Comparison of ENCODE assay signal across 8 cellular contexts in genomic region chr16:86554599-86554916, GRCh38. TPM values are rescaled to one million over a fixed set of nuclear protein-coding genes. Genes with fewer than 3 reads are reported as not detected.
DNase-seq lines count a peak whose midpoint lies in the region; ATAC-seq and TF ChIP-seq lines count a peak whose summit lies in the region.

No MANE protein-coding gene starts in this region.

- intact Hi-C loops in psoas muscle (cut with DNase I), result no loop called here

- H3K9me3 ChIP-seq in SJCRH30 (replicated peaks) (no peaks in the 10 kb centered on the region), psoas muscle (no peaks in the 10 kb centered on the region)

- ATAC-seq in GM18502 (IDR thresholded peaks at IDR 0.05; ENCODE audit: poor library complexity, unreplicated experiment) (peak; percentile 22), psoas muscle (no peak)

- H3K4me1 ChIP-seq in SJCRH30 (peaks cover 1% of the 10 kb centered on the region; the same call in 1 of the 2 replicates), psoas muscle (peaks cover 10% of the 10 kb centered on the region)

- DNase-seq in SJCRH30 (no peak), fibroblast of the aortic adventitia (ENCODE audit: low read depth) (no peak), psoas muscle (no peak), SIG-M5 treated with dmso at 0.1 percent for 504 hours (lab: John Stamatoyannopoulos, UW; ENCODE audit: unreplicated experiment) (no peak), DMS79 treated with DMSO at 0.1 percent for 48 hours (lab: John Stamatoyannopoulos, UW) (no peak), occipital lobe (lab: John Stamatoyannopoulos, UW) (no peak)
- no peak for DNase-seq in activated CD4-positive, CD25-positive, alpha-beta regulatory T cell (lab: John Stamatoyannopoulos, UW)

- H3K4me3 ChIP-seq in SJCRH30, result peak overlapping the region; percentile 84
- H3K4me3 ChIP-seq in fibroblast of the aortic adventitia (ENCODE audit: low read depth, low read length), result peak overlapping the region; percentile 97
- H3K4me3 ChIP-seq in psoas muscle, result peak overlapping the region; percentile 92

- H3K27ac ChIP-seq in SJCRH30, result peak overlapping the region; percentile 69
- H3K27ac ChIP-seq in psoas muscle, result peak overlapping the region; percentile 94

- WGBS in psoas muscle, 3 donors, result 9 to 10% (median 9%) methylated on average over 10 of the region's 10 CpGs

- H3K27me3 ChIP-seq in SJCRH30, result no peaks in the 10 kb centered on the region
- H3K27me3 ChIP-seq in psoas muscle (ENCODE audit: insufficient read depth in 3 of 3, low read length in 2 of 3), result peaks cover 0 to 6% (median 0%) of the 10 kb centered on the region in 3 donors

- TF ChIP-seq CTCF in fibroblast of the aortic adventitia (IDR thresholded peaks at IDR 0.05; ENCODE audit: insufficient read depth, low read length), result no peak
- no peak for TF ChIP-seq CTCF in psoas muscle (IDR thresholded peaks at IDR 0.05)

- H3K36me3 ChIP-seq in SJCRH30, result no peaks in the 10 kb centered on the region
- H3K36me3 ChIP-seq in psoas muscle (ENCODE audit: insufficient read depth in 1 of 2, low read depth in 1 of 2), result peaks cover 0 to 36% of the 10 kb centered on the region in 2 donors

RNA-seq across cellular contexts. Expression of gene MTHFSD, which starts 0.5 kb away (rescaled TPM):
- 5.9 and 7.2 TPM in 2 replicates for total RNA-seq in SJCRH30 (2014; rRNA removed; shearing (Covaris generic))
- total RNA-seq in fibroblast of the aortic adventitia (ENCODE audit: low replicate concordance) (5.7 and 15.9 TPM in 2 replicates), psoas muscle (10 to 100 TPM in 2 of 4 donors, 1 to 10 TPM in 2; 6.8 to 15.8 (median 11.5) TPM), occipital lobe (10.3 TPM)
- polyA plus RNA-seq in psoas muscle, result 10 to 100 TPM in 1 of 3 donors, 1 to 10 TPM in 2; 4.3 to 16.0 (median 8.0) TPM

RNA-seq across cellular contexts. Expression of gene FOXC2, which starts 12.1 kb away (rescaled TPM):
- total RNA-seq in SJCRH30 (2014; rRNA removed; shearing (Covaris generic)), result 3.0 and 3.1 TPM in 2 replicates
- total RNA-seq in fibroblast of the aortic adventitia (ENCODE audit: low replicate concordance) (5.2 TPM in 1 of 2 replicates, not detected in the other), psoas muscle (under 1 TPM; 0.15 to 0.34 (median 0.26) TPM), occipital lobe (0.62 TPM)
- under 1 TPM; 0.14 to 0.18 (median 0.16) TPM for polyA plus RNA-seq in psoas muscle

RNA-seq across cellular contexts. Expression of gene FOXL1, which starts 23.8 kb away (rescaled TPM):
- 4.0 and 5.5 TPM in 2 replicates for total RNA-seq in SJCRH30 (2014; rRNA removed; shearing (Covaris generic))
- total RNA-seq in fibroblast of the aortic adventitia (ENCODE audit: low replicate concordance) (0.90 and 5.8 TPM in 2 replicates), psoas muscle (under 1 TPM; 0.12 to 0.57 (median 0.31) TPM), occipital lobe (0.47 TPM)
- polyA plus RNA-seq in psoas muscle, result 1 to 10 TPM in 1 of 3 donors, under 1 TPM in 2; 0.14 to 1.3 (median 0.18) TPM

RNA-seq across cellular contexts. Expression of gene FOXF1, which starts 44.2 kb away (rescaled TPM):
- total RNA-seq in SJCRH30 (2014; rRNA removed; shearing (Covaris generic)), result 24.6 and 24.9 TPM in 2 replicates
- total RNA-seq in fibroblast of the aortic adventitia (ENCODE audit: low replicate concordance) (1.6 and 3.0 TPM in 2 replicates), psoas muscle (under 1 TPM in 2 of 4 donors, not detected in 2; 0.06 to 0.12 TPM), occipital lobe (0.47 TPM)
- polyA plus RNA-seq in psoas muscle, result under 1 TPM; 0.01 to 0.03 (median 0.01) TPM
